In the genomic region with DNA sequence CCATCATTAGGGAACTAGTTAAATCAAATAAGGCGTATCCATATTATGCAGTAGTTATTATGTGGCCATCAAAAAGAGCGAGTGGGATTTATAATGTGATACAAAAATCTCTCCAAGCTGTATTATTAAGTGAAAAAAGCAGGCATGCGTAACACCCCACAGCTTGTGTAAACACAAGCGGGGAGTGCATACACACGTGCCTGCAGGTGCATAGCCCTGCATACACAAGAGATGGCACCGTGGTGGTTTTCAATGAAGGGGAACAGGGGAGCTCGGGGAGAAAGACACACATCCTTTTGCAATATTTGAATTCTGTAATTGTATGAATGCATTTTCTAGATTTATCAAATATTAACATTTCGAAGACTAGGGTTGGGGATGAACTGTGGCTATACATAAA, we compare ENCODE assay signal across 16 cellular contexts. TPM values are rescaled to one million over a fixed set of nuclear protein-coding genes. Genes with fewer than 3 reads are reported as not detected.
DNase-seq lines count a peak whose midpoint lies in the region; ATAC-seq and TF ChIP-seq lines count a peak whose summit lies in the region.
"Had no signal": no experiment of that assay in that cellular context is flagged by ENCODE, and none has a peak within 500 bp of the region (broad histone marks: within the 10 kb centered on the region; RNA-seq: fewer than 3 reads in every experiment).

No MANE protein-coding gene starts in this region.

- CTCF ChIA-PET in PC-3 (lab: Charles Lee), result no interaction called here
- CTCF ChIA-PET in CD4-positive, alpha-beta memory T cell (lab: Charles Lee; ENCODE audit: partially characterized antibody), result no interaction called here

- intact Hi-C loops in PC-3 (cut with micrococcal nuclease), result no loop called here
- intact Hi-C loops in CD4-positive, alpha-beta memory T cell (cut with micrococcal nuclease), result no loop called here

- H3K4me3 Mint-ChIP-seq in mesothelial cell of epicardium, result peak overlapping the region; percentile 53
- peak overlapping the region in 3 of 8 donors; percentile 18 to 49 (median 39) for H3K4me3 Mint-ChIP-seq in CD4-positive, alpha-beta memory T cell

- H2AFZ ChIP-seq in PC-3 (ENCODE audit: low read length), result no peak overlapping the region
- H2AFZ ChIP-seq: PC-9 had no signal

- 0 out of 2 replicates have a peak overlapping the region, but pooled peaks have one; percentile 85 for H3K4me2 ChIP-seq in PC-3 (ENCODE audit: low read length)

- no peak overlapping the region for H3K4me3 ChIP-seq in PC-3 (ENCODE audit: low read length)
- no peak overlapping the region for H3K4me3 ChIP-seq in CD4-positive, alpha-beta memory T cell (ENCODE audit: low read length in 2 of 2)
- H3K4me3 ChIP-seq: PC-9 had no signal

- H3K27me3 ChIP-seq in PC-3 (ENCODE audit: low read length), result no peaks in the 10 kb centered on the region
- H3K27me3 ChIP-seq in CD4-positive, alpha-beta memory T cell (ENCODE audit: insufficient read depth, low read length), result peaks cover 12% of the 10 kb centered on the region

- no peak overlapping the region for H3K9ac ChIP-seq in PC-3 (ENCODE audit: low read length)

- no peaks in the 10 kb centered on the region for H3K36me3 ChIP-seq in PC-3 (ENCODE audit: low read depth, low read length)
- no peaks in the 10 kb centered on the region for H3K36me3 ChIP-seq in CD4-positive, alpha-beta memory T cell (ENCODE audit: insufficient read depth, low read length)
- H3K36me3 ChIP-seq: left lung had no signal

- POLR2A ChIA-PET in PC-3 (lab: Charles Lee; ENCODE audit: unreplicated experiment), result no interaction called here
- POLR2A ChIA-PET in CD4-positive, alpha-beta memory T cell (lab: Charles Lee; ENCODE audit: partially characterized antibody), result no interaction called here

- H3K4me1 ChIP-seq in PC-3 (ENCODE audit: insufficient read depth, low read length), result peaks cover 33% of the 10 kb centered on the region
- no peaks in the 10 kb centered on the region for H3K4me1 ChIP-seq in CD4-positive, alpha-beta memory T cell (ENCODE audit: insufficient read depth, low read length)

- H3K9me3 ChIP-seq in PC-3 (ENCODE audit: low read length), result no peaks in the 10 kb centered on the region
- H3K9me3 ChIP-seq in CD4-positive, alpha-beta memory T cell (ENCODE audit: control insufficient read depth in 1 of 2, low read length in 2 of 2), result no peaks in the 10 kb centered on the region
- H3K9me3 ChIP-seq: left lung had no signal

- H3K27ac ChIP-seq in PC-3 (ENCODE audit: low read length), result no peak overlapping the region
- no peak overlapping the region for H3K27ac ChIP-seq in CD4-positive, alpha-beta memory T cell (ENCODE audit: low read depth, low read length)

- ATAC-seq in PC-3, result no peak
- ATAC-seq in HG02970 (IDR thresholded peaks at IDR 0.05; ENCODE audit: low FRiP score, unreplicated experiment), result no peak
- ATAC-seq: left lung had no signal

- H3K27ac Mint-ChIP-seq in mesothelial cell of epicardium, result no peak overlapping the region
- no peak overlapping the region for H3K27ac Mint-ChIP-seq in CD4-positive, alpha-beta memory T cell

- H3K4me1 Mint-ChIP-seq in mesothelial cell of epicardium, result peaks cover 11% of the 10 kb centered on the region
- peaks cover 1 to 9% (median 4%) of the 10 kb centered on the region in 4 donors for H3K4me1 Mint-ChIP-seq in CD4-positive, alpha-beta memory T cell

- TF ChIP-seq CTCF in GM10266 (IDR thresholded peaks at IDR 0.05; ENCODE audit: control insufficient read depth, insufficient read depth, low read depth, missing control alignments) (no peak), PC-3 (conservative IDR thresholded peaks at IDR 0.05; ENCODE audit: low read depth, low read length) (no peak), mesothelial cell of epicardium (IDR thresholded peaks at IDR 0.05; ENCODE audit: unreplicated experiment) (no peak)

- no peaks in the 10 kb centered on the region for H3K9me2 ChIP-seq in PC-3 (replicated peaks; ENCODE audit: low read length)

- H3F3A ChIP-seq in PC-3 (ENCODE audit: low read length, unreplicated experiment), result peaks cover 3% of the 10 kb centered on the region

- no peaks in the 10 kb centered on the region for H3K9me3 Mint-ChIP-seq in mesothelial cell of epicardium
- H3K9me3 Mint-ChIP-seq in CD4-positive, alpha-beta memory T cell, result no peaks in the 10 kb centered on the region

- no peaks in the 10 kb centered on the region for H3K36me3 Mint-ChIP-seq in mesothelial cell of epicardium
- H3K36me3 Mint-ChIP-seq in CD4-positive, alpha-beta memory T cell, result no peaks in the 10 kb centered on the region
- H3K36me3 Mint-ChIP-seq: naive B cell had no signal

- no peaks in the 10 kb centered on the region for H4K20me1 ChIP-seq in PC-3 (ENCODE audit: low read length)

- no peaks in the 10 kb centered on the region for H3K79me2 ChIP-seq in PC-3 (ENCODE audit: low read length)

- peaks cover 8% of the 10 kb centered on the region for H3K27me3 Mint-ChIP-seq in mesothelial cell of epicardium (ENCODE audit: low read depth)
- peaks cover 16 to 40% of the 10 kb centered on the region in 2 donors for H3K27me3 Mint-ChIP-seq in CD4-positive, alpha-beta memory T cell

- DNase-seq in COLO668 (lab: John Stamatoyannopoulos, UW; ENCODE audit: unreplicated experiment), result peak; percentile 71
- peak; percentile 6 for DNase-seq in GM10266 (ENCODE audit: extremely low spot score)
- no peak for DNase-seq in PC-3
- no peak for DNase-seq in mesothelial cell of epicardium (ENCODE audit: low spot score in 2 of 2, unreplicated experiment in 2 of 2)
- no peak for DNase-seq in activated CD8-positive, alpha-beta memory T cell treated with anti-CD3 and anti-CD28 coated beads, Interleukin-2, amount 50 U/mL, for 4 hours
- DNase-seq in DMS153 treated with DMSO at 0.1 percent for 48 hours (lab: John Stamatoyannopoulos, UW; ENCODE audit: unreplicated experiment), result no peak
- DNase-seq in CD4-positive, alpha-beta memory T cell, result no peak
- DNase-seq: C1 segment of cervical spinal cord; Karpas-422; left lung; naive B cell; PC-9; stimulated activated CD4-positive, alpha-beta T cell treated with anti-CD3 and anti-CD28 coated beads, Interleukin-4, amount 100 ng/mL, for 24 hours; stimulated activated naive CD4-positive, alpha-beta T cell had no signal

- no TSS peak for BruUV-seq in PC-3 (replicated peaks; lab: Mats Ljungman, UMichigan)

RNA-seq across cellular contexts. Expression of gene KIF7, which starts 9.2 kb away (rescaled TPM):
- total RNA-seq in PC-3 (2014; rRNA removed) (18.8 and 27.2 TPM in 2 replicates), mesothelial cell of epicardium (26.5 to 30.1 TPM (median 26.6 TPM) in 3 replicates)
- not detected for total RNA-seq in CD4-positive, alpha-beta memory T cell
- polyA plus RNA-seq in CD4-positive, alpha-beta memory T cell, result not detected

RNA-seq across cellular contexts. Expression of gene PLIN1, which starts 14.7 kb away (rescaled TPM):
- total RNA-seq in PC-3 (2014; rRNA removed), result 1.0 and 1.3 TPM in 2 replicates
- 0.27 to 0.58 TPM (median 0.31 TPM) in 3 replicates for total RNA-seq in mesothelial cell of epicardium
- total RNA-seq in CD4-positive, alpha-beta memory T cell, result 1 to 10 TPM in 1 of 2 experiments, under 1 TPM in 1; 0.44 to 1.2 TPM
- polyA plus RNA-seq in CD4-positive, alpha-beta memory T cell, result under 1 TPM in 1 of 2 donors, not detected in 1; 0.46 TPM

RNA-seq across cellular contexts. Expression of gene PEX11A, which starts 26.1 kb away (rescaled TPM):
- 7.8 and 9.7 TPM in 2 replicates for total RNA-seq in PC-3 (2014; rRNA removed)
- total RNA-seq in mesothelial cell of epicardium, result 6.3 to 7.3 TPM (median 6.5 TPM) in 3 replicates
- 1 to 10 TPM; 2.9 to 3.0 TPM for total RNA-seq in CD4-positive, alpha-beta memory T cell
- polyA plus RNA-seq in CD4-positive, alpha-beta memory T cell, result 1 to 10 TPM in 1 of 2 donors, under 1 TPM in 1; 0.78 to 2.7 TPM

RNA-seq across cellular contexts. Expression of gene WDR93, which starts 26.2 kb away (rescaled TPM):
- total RNA-seq in PC-3 (2014; rRNA removed), result 0.22 TPM in 1 of 2 replicates, not detected in the other
- total RNA-seq in mesothelial cell of epicardium, result 0.34 to 0.54 TPM (median 0.40 TPM) in 3 replicates
- not detected for total RNA-seq in CD4-positive, alpha-beta memory T cell
- not detected for polyA plus RNA-seq in CD4-positive, alpha-beta memory T cell
- total RNA-seq: astrocyte had no signal

Comparison
In these comparisons a context has a peak if more than half of its experiments do, and no peak if none do; other contexts are left out.
1. DNase-seq: peak in COLO668 (single experiment) and GM10266 (single experiment); none in PC-3 (single experiment), mesothelial cell of epicardium (0 of 2), activated CD8-positive, alpha-beta memory T cell treated with anti-CD3 and anti-CD28 coated beads, Interleukin-2, amount 50 U/mL, for 4 hours (single experiment), DMS153 treated with DMSO at 0.1 percent for 48 hours (single experiment) and CD4-positive, alpha-beta memory T cell (0 of 5).
2. RNA of gene KIF7, which starts 9.2 kb away (total RNA-seq): 26.5 to 30.1 TPM in mesothelial cell of epicardium and 18.8 to 27.2 TPM in PC-3; not detected in CD4-positive, alpha-beta memory T cell; every median in the first group is over 10 times any median in the second.